Comparison of ENCODE assay signal across 8 cellular contexts in genomic region chr6:14210663-14211595, GRCh38.
DNase-seq lines count a peak whose midpoint lies in the region; FAIRE-seq and TF ChIP-seq lines count a peak whose summit lies in the region.

No MANE protein-coding gene starts in this region.

- no peaks in the 10 kb centered on the region for H3K9me3 ChIP-seq in neuron (ENCODE audit: low read length)

- no peak for FAIRE-seq in H54 (lab: Jason Lieb, UNC)

- DNase-seq in GDM1 (lab: John Stamatoyannopoulos, UW) (peak; percentile 89), H54 (ENCODE audit: insufficient read length, low spot score) (peak; percentile 99), LoVo (ENCODE audit: low spot score) (peak; percentile 93), SHP77 treated with DMSO at 0.1 percent for 48 hours (lab: John Stamatoyannopoulos, UW) (peak; percentile 57), foreskin melanocyte (peak; percentile 79), stromal cell of bone marrow (ENCODE audit: low read depth) (peak; percentile 82)
- DNase-seq in activated gamma-delta T cell treated with anti-CD3 and anti-CD28 coated beads, Interleukin-2, amount 50 U/mL, for 16 hours (ENCODE audit: low read depth) = peak; percentile 81

- no peaks in the 10 kb centered on the region for H3K27me3 ChIP-seq in neuron (ENCODE audit: insufficient read depth, low read length)

- H3K4me3 ChIP-seq in neuron (ENCODE audit: low read length) = peak overlapping the region; percentile 70

- no peaks in the 10 kb centered on the region for H3K36me3 ChIP-seq in neuron (ENCODE audit: insufficient read depth, low read length)

- peaks cover 15% of the 10 kb centered on the region for H3K4me1 ChIP-seq in neuron (ENCODE audit: insufficient read depth, low read length)

- TF ChIP-seq POLR2A in H54 (IDR thresholded peaks at IDR 0.05; ENCODE audit: low read depth, low read length) = peak; percentile 43; the same call in 1 of the 2 replicates

- peak overlapping the region; percentile 83 for H2AFZ ChIP-seq in neuron (ENCODE audit: low read depth, low read length)

Comparison
In these comparisons a context has a peak if more than half of its experiments do, and no peak if none do; other contexts are left out.
1. Peak in every context shown above with its lines: DNase-seq and H3K4me3 ChIP-seq.